1 cellular context compared by ENCODE assay signal in the genomic region with DNA sequence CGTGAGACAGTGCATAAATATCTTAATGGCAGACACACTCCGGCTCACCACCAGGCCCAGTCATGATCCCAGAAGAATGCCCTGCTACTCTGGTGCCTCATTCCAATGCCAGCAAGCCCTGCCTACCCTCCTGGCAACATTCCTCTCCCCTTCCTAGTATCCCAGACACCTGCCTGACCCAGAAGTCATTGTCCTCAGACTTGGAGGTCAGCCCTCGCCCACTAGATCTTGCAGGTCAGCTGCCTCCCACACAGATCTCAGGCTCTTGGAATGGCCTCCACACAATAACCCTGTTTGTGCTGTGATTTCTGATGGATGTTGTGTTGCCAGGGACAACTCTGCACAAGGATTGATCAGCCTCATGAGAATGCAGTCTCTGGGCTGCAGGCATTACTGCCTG.
TF ChIP-seq lines count a peak whose summit lies in the region.

No MANE protein-coding gene starts in this region.

TF ChIP-seq in H1, 55 proteins besides CTCF, POLR2A, EP300 and RAD21:
- TF ChIP-seq POU5F1 (IDR thresholded peaks at IDR 0.05; ENCODE audit: low read depth, low read length) (no peak), GTF2F1 (IDR thresholded peaks at IDR 0.05; ENCODE audit: borderline replicate concordance, low read depth, low read length) (no peak), TAF1 (IDR thresholded peaks at IDR 0.05; ENCODE audit: low read depth, low read length) (no peak), CBX5 (IDR thresholded peaks at IDR 0.05; ENCODE audit: low read depth, low read length) (no peak), MAFK (IDR thresholded peaks at IDR 0.05; ENCODE audit: low read depth, low read length) (no peak), HDAC6 (IDR thresholded peaks at IDR 0.05; ENCODE audit: low read depth, low read length) (no peak), NRF1 (IDR thresholded peaks at IDR 0.05; ENCODE audit: low read depth, low read length) (no peak), EZH2 (IDR thresholded peaks at IDR 0.05; ENCODE audit: low read depth, low read length, severe bottlenecking) (no peak), SIN3A (conservative IDR thresholded peaks at IDR 0.05 in 1 of 2, IDR thresholded peaks at IDR 0.05 in 1 of 2; ENCODE audit: low read depth in 1 of 2, low read length in 2 of 2) (no peak), SP2 (IDR thresholded peaks at IDR 0.05; ENCODE audit: low read length) (no peak), JUND (IDR thresholded peaks at IDR 0.05; ENCODE audit: low read length) (no peak), SRF (IDR thresholded peaks at IDR 0.05; ENCODE audit: low read depth, low read length) (no peak), SIRT6 (IDR thresholded peaks at IDR 0.05; ENCODE audit: low read length) (no peak), RBBP5 (IDR thresholded peaks at IDR 0.05; ENCODE audit: borderline replicate concordance, low read depth, low read length) (no peak), PHF8 (conservative IDR thresholded peaks at IDR 0.05; ENCODE audit: low read depth, low read length) (no peak), ASH2L (IDR thresholded peaks at IDR 0.05; ENCODE audit: low read length) (no peak), CHD1 (IDR thresholded peaks at IDR 0.05; ENCODE audit: low read depth, low read length) (no peak), POLR2AphosphoS5 (IDR thresholded peaks at IDR 0.05; ENCODE audit: low read depth, low read length) (no peak)
- TF ChIP-seq, protein P1, sequence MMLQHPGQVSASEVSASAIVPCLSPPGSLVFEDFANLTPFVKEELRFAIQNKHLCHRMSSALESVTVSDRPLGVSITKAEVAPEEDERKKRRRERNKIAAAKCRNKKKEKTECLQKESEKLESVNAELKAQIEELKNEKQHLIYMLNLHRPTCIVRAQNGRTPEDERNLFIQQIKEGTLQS (IDR thresholded peaks at IDR 0.05; ENCODE audit: insufficient read depth, low read depth, low read length), result no peak
- TF ChIP-seq, protein P2, sequence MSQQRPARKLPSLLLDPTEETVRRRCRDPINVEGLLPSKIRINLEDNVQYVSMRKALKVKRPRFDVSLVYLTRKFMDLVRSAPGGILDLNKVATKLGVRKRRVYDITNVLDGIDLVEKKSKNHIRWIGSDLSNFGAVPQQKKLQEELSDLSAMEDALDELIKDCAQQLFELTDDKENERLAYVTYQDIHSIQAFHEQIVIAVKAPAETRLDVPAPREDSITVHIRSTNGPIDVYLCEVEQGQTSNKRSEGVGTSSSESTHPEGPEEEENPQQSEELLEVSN (IDR thresholded peaks at IDR 0.05), result no peak
